ENCODE assay signal across 29 cellular contexts in the genomic region with DNA sequence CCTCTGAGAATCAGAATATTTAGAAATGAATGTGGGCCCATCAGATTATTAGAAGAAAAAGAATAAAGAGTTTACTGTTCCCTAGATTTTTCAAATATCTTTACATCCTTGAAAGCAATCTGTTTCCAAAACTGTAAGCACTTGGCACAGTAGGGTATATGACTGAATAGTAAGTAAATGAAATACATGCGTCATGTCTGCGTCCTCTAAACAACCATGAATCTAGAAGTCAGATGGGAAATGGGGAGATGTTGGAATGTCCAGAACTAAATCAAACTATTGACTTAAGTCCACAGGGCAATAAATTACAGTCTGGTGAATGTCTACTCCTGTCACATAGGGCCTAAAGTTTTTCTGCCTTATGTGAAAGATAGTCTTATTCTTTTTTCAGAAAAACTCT. TPM values are rescaled to one million over a fixed set of nuclear protein-coding genes. Genes with fewer than 3 reads are reported as not detected.
"Had no signal": no experiment of that assay in that cellular context is flagged by ENCODE, and none has a peak within 500 bp of the region (broad histone marks: within the 10 kb centered on the region; RNA-seq: fewer than 3 reads in every experiment).

No MANE protein-coding gene starts in this region.

- H3K27me3 ChIP-seq: adrenal gland, body of pancreas, breast epithelium, SJCRH30 had no signal

- FAIRE-seq: astrocyte, TTC549 had no signal

- H3K36me3 ChIP-seq: adrenal gland, breast epithelium, SJCRH30 had no signal

- ATAC-seq: activated CD4-positive, alpha-beta T cell treated with anti-CD3 and anti-CD28 coated beads for 36 hours; activated CD4-positive, CD25-positive, alpha-beta regulatory T cell treated with anti-CD3 and anti-CD28 coated beads, Interleukin-2, amount 50 U/mL, for 24 hours; activated naive CD4-positive, alpha-beta T cell treated with anti-CD3 and anti-CD28 coated beads, Interleukin-2, amount 50 U/mL, for 72 hours; activated T-cell treated with anti-CD3 and anti-CD28 coated beads, Interleukin-2, amount 50 U/mL, for 4 hours; body of pancreas; Panc1 had no signal

- DNase-seq: activated CD4-positive, alpha-beta memory T cell treated with anti-CD3 and anti-CD28 coated beads for 36 hours; activated CD4-positive, alpha-beta T cell treated with anti-CD3 and anti-CD28 coated beads for 36 hours; activated CD4-positive, alpha-beta T cell treated with anti-CD3 and anti-CD28 coated beads, Interleukin-2, amount 50 U/mL, for 1 hour; activated CD8-positive, alpha-beta memory T cell treated with anti-CD3 and anti-CD28 coated beads, Interleukin-2, amount 50 U/mL, for 4 hours; activated gamma-delta T cell treated with Interleukin-2 at 50 U/mL for 16 hours; activated naive CD4-positive, alpha-beta T cell treated with anti-CD3 and anti-CD28 coated beads for 36 hours; activated T-cell treated with anti-CD3 and anti-CD28 coated beads for 4 hours; activated T-cell treated with anti-CD3 and anti-CD28 coated beads, Interleukin-2, amount 50 U/mL, for 4 hours; adrenal gland; body of pancreas; Karpas-422; NCI-H1105; NCI-H1417 treated with DMSO at 0.1 percent for 48 hours; NCI-H187 treated with DMSO at 0.1 percent for 48 hours; NCI-H2081; NCI-H2171 treated with DMSO at 0.1 percent for 48 hours; NCI-H226; NCI-H446 treated with DMSO at 0.1 percent for 48 hours; NCI-H524; SHP77; SJCRH30; SK-N-SH had no signal

- H3K4me3 ChIP-seq: adrenal gland, body of pancreas, breast epithelium, SJCRH30 had no signal

- H3K9me3 ChIP-seq: adrenal gland, body of pancreas, breast epithelium, SJCRH30, SK-N-SH had no signal

- H3K4me1 ChIP-seq: body of pancreas, breast epithelium, SJCRH30 had no signal

- H3K4me2 ChIP-seq: SK-N-SH had no signal

- H3K9ac ChIP-seq: SK-N-SH had no signal

- H3K27ac ChIP-seq: adrenal gland, body of pancreas, breast epithelium, SJCRH30 had no signal

RNA-seq across cellular contexts. Expression of gene TTC23L, which starts 26.2 kb away (rescaled TPM):
- total RNA-seq: activated T-helper 1 cell treated with anti-CD3 and anti-CD28 coated beads, Interleukin-12 subunit alpha, Interleukin-12 subunit beta, Interleukin-2, Interleukin-4 antibody, amounts not matched to agents 30 ng/mL and 10 ng/mL and 1 ng/mL, durations not matched to agents 14 hours and 24 hours and 36 hours; SJCRH30 had no signal
